14 cellular contexts compared by ENCODE assay signal in genomic region chr14:58104808-58105207, GRCh38. TPM values are rescaled to one million over a fixed set of nuclear protein-coding genes. Genes with fewer than 3 reads are reported as not detected.
A peak's percentile ranks its signal among the peaks of the same experiment; 100 is the strongest.
DNase-seq lines count a peak whose midpoint lies in the region; FAIRE-seq and TF ChIP-seq lines count a peak whose summit lies in the region.
"Had no signal": no experiment of that assay in that cellular context is flagged by ENCODE, and none has a peak within 500 bp of the region (broad histone marks: within the 10 kb centered on the region; RNA-seq: fewer than 3 reads in every experiment).

No MANE protein-coding gene starts in this region.

- in situ Hi-C loops in GM13976 (cut with MboI; ENCODE audit: low sequenced_read_pairs, unreplicated experiment): no loop called here

- FAIRE-seq in RCC 7860 (lab: Jason Lieb, UNC): no peak
- FAIRE-seq: GM12892 had no signal

- no peaks in the 10 kb centered on the region for H3K4me1 ChIP-seq in testis
- H3K4me1 ChIP-seq: HAP-1 had no signal

- no peaks in the 10 kb centered on the region for H3K9me3 ChIP-seq in testis
- H3K9me3 ChIP-seq: HAP-1, ovary had no signal

- no peak overlapping the region for H3K4me3 ChIP-seq in testis
- H3K4me3 ChIP-seq: HAP-1, ovary had no signal

- WGBS in testis, 2 donors: 56 to 57% methylated on average over 2 of the region's 2 CpGs

- TF ChIP-seq CTCF in testis (IDR thresholded peaks at IDR 0.05) (no peak), GM13976 (IDR thresholded peaks at IDR 0.05; ENCODE audit: borderline replicate concordance, control extremely low read depth, extremely low read depth, insufficient read depth, missing control alignments) (no peak)

- intact Hi-C loops in testis (cut with DNase I; ENCODE audit: low total_unique reads): no loop called here

- no peaks in the 10 kb centered on the region for H3K27me3 ChIP-seq in testis
- H3K27me3 ChIP-seq: ovary had no signal

- no peak overlapping the region for H3K27ac ChIP-seq in testis
- H3K27ac ChIP-seq: ovary had no signal

- H3K36me3 ChIP-seq in testis (ENCODE audit: low read depth, missing control alignments): no peaks in the 10 kb centered on the region
- H3K36me3 ChIP-seq: HAP-1, ovary had no signal

- TF ChIP-seq POLR2A in testis (IDR thresholded peaks at IDR 0.05): no peak

- DNase-seq in Daoy (ENCODE audit: low read depth) (peak; percentile 33), RCC 7860 (ENCODE audit: low spot score) (peak; percentile 17), fibroblast of peridontal ligament (ENCODE audit: extremely low read depth) (peak; percentile 56), pulmonary artery endothelial cell (ENCODE audit: low read depth, low spot score) (peak; percentile 24), SKM-1 treated with dmso at 0.1 percent for 144 hours (lab: John Stamatoyannopoulos, UW; ENCODE audit: unreplicated experiment) (no peak), testis (no peak), GM13976 (ENCODE audit: low spot score) (no peak)
- no peak for DNase-seq in stimulated activated CD4-positive, alpha-beta T cell treated with anti-CD3 and anti-CD28 coated beads, Interleukin-1b, Interleukin-23, amount 100 ng/mL, for 48 hours
- DNase-seq: KG1; NCI-H2081 treated with DMSO at 0.1 percent for 48 hours; ovary; stimulated activated naive CD4-positive, alpha-beta T cell had no signal

RNA-seq across cellular contexts. Expression of gene ARMH4, which starts 47.2 kb away (rescaled TPM):
- total RNA-seq in Daoy (2014; rRNA removed; shearing (Covaris generic)): 2.9 and 3.3 TPM in 2 replicates
- 1.5 and 2.1 TPM in 2 replicates for total RNA-seq in pulmonary artery endothelial cell
- 10 to 100 TPM; 38.7 to 65.8 TPM for total RNA-seq in testis
- polyA plus RNA-seq in testis (ENCODE audit: insufficient read depth, low read depth, low replicate concordance): 13.5 TPM

Comparison
In these comparisons a context has a peak if more than half of its experiments do, and no peak if none do; other contexts are left out.
1. DNase-seq: peak in Daoy (single experiment), RCC 7860 (single experiment), fibroblast of peridontal ligament (single experiment) and pulmonary artery endothelial cell (single experiment); none in SKM-1 treated with dmso at 0.1 percent for 144 hours (single experiment), stimulated activated CD4-positive, alpha-beta T cell treated with anti-CD3 and anti-CD28 coated beads, Interleukin-1b, Interleukin-23, amount 100 ng/mL, for 48 hours (single experiment), testis (single experiment) and GM13976 (single experiment).